In genomic region chr1:207868252-207868768, GRCh38 we compare ENCODE assay signal across 8 cellular contexts. TPM values are rescaled to one million over a fixed set of nuclear protein-coding genes. Genes with fewer than 3 reads are reported as not detected.
DNase-seq lines count a peak whose midpoint lies in the region; ATAC-seq and TF ChIP-seq lines count a peak whose summit lies in the region.

No MANE protein-coding gene starts in this region.

- H3K9me1 ChIP-seq in IMR-90 (ENCODE audit: insufficient read depth, low read length) = 0 out of 2 replicates have a peak, but pooled peaks cover 6% of the 10 kb centered on the region

- no peaks in the 10 kb centered on the region for H4K20me1 ChIP-seq in IMR-90 (ENCODE audit: insufficient read depth, low read length)

- in situ Hi-C loops in IMR-90 (cut with MboI; ENCODE audit: low sequenced_read_pairs) = loop anchor here (5.0 kb wide), 1 partner anchor 41 kb away; no protein-coding TSS in a partner anchor

- H3K9me3 Mint-ChIP-seq in activated naive CD4-positive, alpha-beta T cell treated with anti-CD3 and anti-CD28 coated beads, Interleukin-2, amount 10 ng/mL, durations not matched to agents 7 days and 5 days = no peaks in the 10 kb centered on the region

- peak; percentile 9 to 17 for ATAC-seq in activated CD4-positive, CD25-positive, alpha-beta regulatory T cell treated with anti-CD3 and anti-CD28 coated beads, Interleukin-2, amount 50 U/mL, for 24 hours
- ATAC-seq in IMR-90 (ENCODE audit: low read depth) = no peak
- ATAC-seq in Right ventricle myocardium superior (ENCODE audit: poor library complexity) = peak; percentile 32

- H3K4ac ChIP-seq in IMR-90 (ENCODE audit: low read depth, low read length) = no peak overlapping the region

- H3K56ac ChIP-seq in IMR-90 (ENCODE audit: extremely low read depth, insufficient read depth, low read length) = no peak overlapping the region

- H4K8ac ChIP-seq in IMR-90 (ENCODE audit: low read depth in 2 of 2, low read length in 2 of 2) = peak overlapping the region in 1 of 2 experiments; percentile 35; a peak in 1 of 4 replicates

- H3K4me1 ChIP-seq in IMR-90 (ENCODE audit: control insufficient read depth, insufficient read depth, low read length) (peaks cover 12% of the 10 kb centered on the region), parathyroid adenoma (peaks cover 25% of the 10 kb centered on the region)

- no peak for TF ChIP-seq CTCF in IMR-90 (conservative IDR thresholded peaks at IDR 0.05; ENCODE audit: low read depth, low read length)
- TF ChIP-seq CTCF in parathyroid adenoma (IDR thresholded peaks at IDR 0.05) = no peak

- 3% methylated on average over 6 of the region's 24 CpGs; no CpG with 5 or more reads in 1 of the 2 experiments for WGBS in IMR-90 (ENCODE audit: extremely low coverage in 2 of 2, insufficient read length in 1 of 2), 2 experiments

- H3K27me3 ChIP-seq in IMR-90 (ENCODE audit: control insufficient read depth, insufficient read depth, low read length) (peaks cover 2% of the 10 kb centered on the region), parathyroid adenoma (ENCODE audit: control insufficient read depth, insufficient read depth, low read length) (no peaks in the 10 kb centered on the region)

- H2BK20ac ChIP-seq in IMR-90 (ENCODE audit: low read depth, low read length) = no peak overlapping the region

- H3K4me3 ChIP-seq in IMR-90 (ENCODE audit: insufficient read depth, low read depth, low read length) (peak overlapping the region; percentile 59), parathyroid adenoma (ENCODE audit: low read depth, low read length) (peak overlapping the region; percentile 72)

- H3K4me1 Mint-ChIP-seq in activated naive CD4-positive, alpha-beta T cell treated with anti-CD3 and anti-CD28 coated beads, Interleukin-2, amount 10 ng/mL, durations not matched to agents 7 days and 5 days = peaks cover 82% of the 10 kb centered on the region

- POLR2A ChIA-PET in IMR-90 (lab: Charles Lee; ENCODE audit: unreplicated experiment) = interaction anchor here (0.5 kb wide), 1 partner anchor 95 kb away, joined by 4 read pairs; no protein-coding TSS in a partner anchor

- no peak overlapping the region for H2BK5ac ChIP-seq in IMR-90 (ENCODE audit: low read depth, low read length, poor library complexity, severe bottlenecking)

- BruUV-seq in IMR-90 (replicated peaks; lab: Mats Ljungman, UMichigan) = no TSS peak

- intact Hi-C loops in IMR-90 (cut with micrococcal nuclease) (no loop called here), Right ventricle myocardium superior (cut with DNase I) (loop anchor here (2.0 kb wide), 1 partner anchor 40 kb away; no protein-coding TSS in a partner anchor)

- H3K23ac ChIP-seq in IMR-90 (ENCODE audit: low read depth, low read length) = no peak overlapping the region

- CTCF ChIA-PET in IMR-90 (lab: Yijun Ruan, JAX) = interaction anchor here (0.6 to 4.3 kb wide), 16 partner anchors 8 to 329 kb away, joined by 3 to 30 read pairs (median 5); no protein-coding TSS in a partner anchor
- CTCF ChIA-PET in activated naive CD4-positive, alpha-beta T cell treated with anti-CD3 and anti-CD28 coated beads, Interleukin-2, amount 10 ng/mL, durations not matched to agents 7 days and 5 days (lab: Charles Lee) = interaction anchor here (0.6 to 12.6 kb wide), 19 partner anchors 8 to 95 kb away, joined by 3 to 237 read pairs (median 6); no protein-coding TSS in a partner anchor

- H3K9me3 ChIP-seq in IMR-90 (ENCODE audit: control insufficient read depth, insufficient read depth, low read length) (no peaks in the 10 kb centered on the region), parathyroid adenoma (ENCODE audit: control insufficient read depth, low read length) (no peaks in the 10 kb centered on the region)

- peak overlapping the region; percentile 72 for H3K4me2 ChIP-seq in IMR-90 (ENCODE audit: low read depth, low read length)
- H3K4me2 ChIP-seq in parathyroid adenoma (ENCODE audit: low read length) = peak overlapping the region; percentile 80

- peaks cover 37% of the 10 kb centered on the region for H3K36me3 Mint-ChIP-seq in activated naive CD4-positive, alpha-beta T cell treated with anti-CD3 and anti-CD28 coated beads, Interleukin-2, amount 10 ng/mL, durations not matched to agents 7 days and 5 days

- no peak overlapping the region for H2BK120ac ChIP-seq in IMR-90 (ENCODE audit: low read depth, low read length)

- H2AK5ac ChIP-seq in IMR-90 (ENCODE audit: low read depth, low read length) = peak overlapping the region; percentile 32; the same call in 1 of the 2 replicates

- no peak overlapping the region; the same call in 1 of the 2 replicates for H4K5ac ChIP-seq in IMR-90 (ENCODE audit: low read depth, low read length)

- dilution Hi-C loops in IMR-90 (cut with HindIII; ENCODE audit: low sequenced_read_pairs, unreplicated experiment) = no loop called here

- no peak overlapping the region for H3K14ac ChIP-seq in IMR-90 (replicated peaks; ENCODE audit: low read depth, low read length)

- H3K36me3 ChIP-seq in IMR-90 (ENCODE audit: control insufficient read depth, insufficient read depth, low read length) = no peaks in the 10 kb centered on the region
- no peaks in the 10 kb centered on the region for H3K36me3 ChIP-seq in parathyroid adenoma (ENCODE audit: control insufficient read depth, insufficient read depth, low read length)

- peak overlapping the region; percentile 60 for H2AK9ac ChIP-seq in IMR-90 (replicated peaks; ENCODE audit: low read depth, low read length, poor library complexity)

- no peak for TF ChIP-seq RAD21 in IMR-90 (IDR thresholded peaks at IDR 0.05; ENCODE audit: low read length)

- peaks cover 4 to 9% of the 10 kb centered on the region in 2 experiments; a peak in 2 of 4 replicates for H3K79me1 ChIP-seq in IMR-90 (ENCODE audit: low read depth in 1 of 2, low read length in 2 of 2)

- no peak for TF ChIP-seq POLR2A in IMR-90 (IDR thresholded peaks at IDR 0.05; ENCODE audit: low read depth, low read length)

- H4K91ac ChIP-seq in IMR-90 (ENCODE audit: insufficient read depth, low read depth, low read length) = peak overlapping the region; percentile 32

- H3K27me3 Mint-ChIP-seq in activated naive CD4-positive, alpha-beta T cell treated with anti-CD3 and anti-CD28 coated beads, Interleukin-2, amount 10 ng/mL, durations not matched to agents 7 days and 5 days = no peaks in the 10 kb centered on the region

- H3K18ac ChIP-seq in IMR-90 (ENCODE audit: low read depth, low read length) = no peak overlapping the region

- H2BK15ac ChIP-seq in IMR-90 (ENCODE audit: low read depth, low read length) = no peak overlapping the region

- H3K27ac Mint-ChIP-seq in activated naive CD4-positive, alpha-beta T cell treated with anti-CD3 and anti-CD28 coated beads, Interleukin-2, amount 10 ng/mL, durations not matched to agents 7 days and 5 days = peak overlapping the region; percentile 97

- peak overlapping the region; percentile 95 for H3K4me3 Mint-ChIP-seq in activated naive CD4-positive, alpha-beta T cell treated with anti-CD3 and anti-CD28 coated beads, Interleukin-2, amount 10 ng/mL, durations not matched to agents 7 days and 5 days

- H3K27ac ChIP-seq in IMR-90 (ENCODE audit: insufficient read depth, low read length) = no peak overlapping the region
- peak overlapping the region; percentile 98 for H3K27ac ChIP-seq in parathyroid adenoma

- peak overlapping the region; percentile 38 for H3K9ac ChIP-seq in IMR-90 (ENCODE audit: low read depth, low read length)
- peak overlapping the region; percentile 87 for H3K9ac ChIP-seq in parathyroid adenoma

- H3K79me2 ChIP-seq in parathyroid adenoma = peaks cover 55% of the 10 kb centered on the region

- H2AFZ ChIP-seq in IMR-90 (replicated peaks; ENCODE audit: low read length, poor library complexity) (peak overlapping the region; percentile 91), parathyroid adenoma (peak overlapping the region; percentile 28)

- no peak for DNase-seq in activated CD4-positive, CD25-positive, alpha-beta regulatory T cell (lab: John Stamatoyannopoulos, UW)
- no peak for DNase-seq in IMR-90
- peak; percentile 55 for DNase-seq in activated naive CD4-positive, alpha-beta T cell treated with anti-CD3 and anti-CD28 coated beads, Interleukin-2, amount 10 ng/mL, durations not matched to agents 7 days and 5 days
- DNase-seq in Right ventricle myocardium superior = no peak
- DNase-seq in epidermal melanocyte (ENCODE audit: insufficient read length, low spot score) = no peak
- no peak for DNase-seq in NCI-H2107 treated with DMSO at 0.1 percent for 48 hours (lab: John Stamatoyannopoulos, UW; ENCODE audit: unreplicated experiment)

TF ChIP-seq in IMR-90, 13 proteins besides CTCF, POLR2A, EP300 and RAD21 (continues in another document):
- TF ChIP-seq RCOR1 (IDR thresholded peaks at IDR 0.05; ENCODE audit: insufficient replicate concordance, low read length) (no peak), CHD1 (IDR thresholded peaks at IDR 0.05; ENCODE audit: low read depth, low read length) (no peak), MAZ (IDR thresholded peaks at IDR 0.05; ENCODE audit: borderline replicate concordance, low read depth, low read length) (no peak), CEBPB (IDR thresholded peaks at IDR 0.05; ENCODE audit: low read depth, low read length) (no peak), NFE2L2 (IDR thresholded peaks at IDR 0.05; ENCODE audit: low read depth, low read length) (no peak), MAFK (IDR thresholded peaks at IDR 0.05; ENCODE audit: low read depth, low read length) (no peak), FOS (IDR thresholded peaks at IDR 0.05; ENCODE audit: low read depth, low read length) (no peak), USF2 (IDR thresholded peaks at IDR 0.05; ENCODE audit: low read depth, low read length) (no peak)
- TF ChIP-seq, protein P1, sequence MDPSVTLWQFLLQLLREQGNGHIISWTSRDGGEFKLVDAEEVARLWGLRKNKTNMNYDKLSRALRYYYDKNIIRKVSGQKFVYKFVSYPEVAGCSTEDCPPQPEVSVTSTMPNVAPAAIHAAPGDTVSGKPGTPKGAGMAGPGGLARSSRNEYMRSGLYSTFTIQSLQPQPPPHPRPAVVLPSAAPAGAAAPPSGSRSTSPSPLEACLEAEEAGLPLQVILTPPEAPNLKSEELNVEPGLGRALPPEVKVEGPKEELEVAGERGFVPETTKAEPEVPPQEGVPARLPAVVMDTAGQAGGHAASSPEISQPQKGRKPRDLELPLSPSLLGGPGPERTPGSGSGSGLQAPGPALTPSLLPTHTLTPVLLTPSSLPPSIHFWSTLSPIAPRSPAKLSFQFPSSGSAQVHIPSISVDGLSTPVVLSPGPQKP (IDR thresholded peaks at IDR 0.05; ENCODE audit: borderline replicate concordance, low read depth, low read length) = no peak

RNA-seq across cellular contexts. Expression of gene CD34, which starts 42.6 kb away (rescaled TPM):
- total RNA-seq in IMR-90 (2012; rRNA removed) = under 0.01 TPM in 1 of 2 replicates, not detected in the other
- polyA plus RNA-seq in IMR-90 (2012; rRNA removed) = 0.14 and 0.16 TPM in 2 replicates
- 0.10 and 0.11 TPM in 2 replicates for polyA plus RNA-seq in IMR-90 (2012; cell fraction: cytosol; rRNA removed)
- polyA plus RNA-seq in IMR-90 (2012; cell fraction: nucleus; rRNA removed; ENCODE audit: low replicate concordance) = 0.04 and 0.10 TPM in 2 replicates
- 72.5 TPM for total RNA-seq in Right ventricle myocardium superior

Comparison
In these comparisons a context has a peak if more than half of its experiments do, and no peak if none do; other contexts are left out.
1. RNA of gene CD34, which starts 42.6 kb away (total RNA-seq): 72.5 TPM in Right ventricle myocardium superior (single experiment); under 0.01 TPM in IMR-90; every median in the first group is over 10 times any median in the second.